Comparison of ENCODE assay signal across 22 cellular contexts in the genomic region with DNA sequence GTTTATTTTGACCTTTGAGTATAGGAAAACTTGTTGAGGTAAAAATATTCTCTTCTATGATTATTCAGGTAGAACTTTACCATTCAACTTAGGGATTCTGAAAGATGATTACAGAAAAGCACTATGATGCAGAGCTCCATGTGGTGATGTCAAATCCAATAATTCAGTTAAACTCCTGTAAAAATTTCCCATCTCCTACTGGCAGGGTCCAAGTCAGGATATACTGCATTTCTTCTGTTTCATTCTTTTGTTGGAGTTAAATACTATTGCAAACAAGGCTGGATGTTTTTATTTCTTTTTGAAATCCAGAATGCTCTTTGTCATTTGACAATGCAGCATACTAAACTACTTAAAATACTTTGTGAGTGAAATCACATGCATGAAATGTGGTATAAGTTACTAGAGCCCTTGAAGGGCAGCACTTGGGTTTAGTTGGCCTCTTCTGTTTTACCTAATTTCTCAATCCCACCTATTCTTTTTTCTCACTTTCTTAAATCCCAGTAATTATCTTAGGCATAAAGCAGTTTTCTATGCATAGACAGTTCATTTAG.
DNase-seq lines count a peak whose midpoint lies in the region; TF ChIP-seq lines count a peak whose summit lies in the region.
"Had no signal": no experiment of that assay in that cellular context is flagged by ENCODE, and none has a peak within 500 bp of the region (broad histone marks: within the 10 kb centered on the region; RNA-seq: fewer than 3 reads in every experiment).

No MANE protein-coding gene starts in this region.

- H3K27ac ChIP-seq in osteoblast (ENCODE audit: low read depth, low read length) (peak overlapping the region; percentile 1), Peyer's patch (no peak overlapping the region)
- H3K27ac ChIP-seq: sigmoid colon, suprapubic skin had no signal

- no peak overlapping the region for H3K4me2 ChIP-seq in osteoblast (ENCODE audit: insufficient read depth, low read length)

- H3K27me3 ChIP-seq in adipocyte (replicated peaks; ENCODE audit: control insufficient read depth, insufficient read depth, low read length) (no peaks in the 10 kb centered on the region), osteoblast (ENCODE audit: insufficient read depth, low read length) (no peaks in the 10 kb centered on the region), Peyer's patch (no peaks in the 10 kb centered on the region)
- H3K27me3 ChIP-seq: sigmoid colon, suprapubic skin, uterus had no signal

- DNase-seq in GM03348 (ENCODE audit: low spot score) (peak; percentile 59), adipocyte (ENCODE audit: low read depth) (peak; percentile 89), fibroblast of the aortic adventitia (ENCODE audit: low read depth) (peak; percentile 65), osteoblast (ENCODE audit: insufficient read length, low spot score, missing footprints) (peak; percentile 14), Peyer's patch (no peak), amygdala (lab: John Stamatoyannopoulos, UW) (no peak), HEK293T (ENCODE audit: extremely low spot score) (no peak)
- DNase-seq in activated naive CD4-positive, alpha-beta T cell treated with Interleukin-2 at 50 U/mL for 16 hours = no peak
- DNase-seq: activated CD8-positive, alpha-beta memory T cell treated with anti-CD3 and anti-CD28 coated beads for 24 hours; activated T-cell treated with anti-CD3 and anti-CD28 coated beads, Interleukin-2, amount 50 U/mL, for 24 hours; CD4-positive, alpha-beta memory T cell; DMS153; GDM1; KG1; midbrain; NCI-H2171; NCI-H526 treated with DMSO at 0.1 percent for 48 hours; posterior cingulate gyrus; sigmoid colon; T-cell; uterus had no signal

- TF ChIP-seq CTCF in fibroblast of the aortic adventitia (IDR thresholded peaks at IDR 0.05; ENCODE audit: insufficient read depth, low read length) (no peak), osteoblast (IDR thresholded peaks at IDR 0.05; ENCODE audit: extremely low read depth, low read depth, low read length) (no peak), Peyer's patch (IDR thresholded peaks at IDR 0.05) (no peak)

- H2AFZ ChIP-seq in osteoblast (ENCODE audit: low read length) = no peak overlapping the region

- no peak for TF ChIP-seq POLR2A in Peyer's patch (IDR thresholded peaks at IDR 0.05)

- no peaks in the 10 kb centered on the region for H4K20me1 ChIP-seq in osteoblast (ENCODE audit: insufficient read depth, low read length)

- CTCF ChIA-PET in HEK293T (lab: Yijun Ruan, JAX) = no interaction called here

- POLR2A ChIA-PET in HEK293T (lab: Yijun Ruan, JAX) = no interaction called here

- H3K9me3 ChIP-seq in adipocyte (ENCODE audit: control insufficient read depth, low read length) (no peaks in the 10 kb centered on the region), osteoblast (ENCODE audit: low read depth, low read length) (no peaks in the 10 kb centered on the region), Peyer's patch (no peaks in the 10 kb centered on the region)
- H3K9me3 ChIP-seq: sigmoid colon, suprapubic skin, uterus had no signal

- no peak overlapping the region for H3K9ac ChIP-seq in adipocyte (ENCODE audit: low read length)

- peaks cover 18% of the 10 kb centered on the region for H3K79me2 ChIP-seq in osteoblast (ENCODE audit: insufficient read depth, low read length)

- no peak overlapping the region for H3K4me3 ChIP-seq in adipocyte (ENCODE audit: low read length)
- no peak overlapping the region for H3K4me3 ChIP-seq in fibroblast of the aortic adventitia (ENCODE audit: low read depth, low read length)
- H3K4me3 ChIP-seq in osteoblast (ENCODE audit: insufficient read depth, low read length) = no peak overlapping the region
- no peak overlapping the region for H3K4me3 ChIP-seq in Peyer's patch
- H3K4me3 ChIP-seq: sigmoid colon, suprapubic skin, uterus had no signal

- H3K4me1 ChIP-seq in adipocyte (ENCODE audit: control insufficient read depth, insufficient read depth, low read length) (peaks cover 34% of the 10 kb centered on the region), osteoblast (ENCODE audit: insufficient read depth, low read length) (peaks cover 14% of the 10 kb centered on the region), Peyer's patch (no peaks in the 10 kb centered on the region)
- H3K4me1 ChIP-seq: suprapubic skin, uterus had no signal

- H3K36me3 ChIP-seq in adipocyte (ENCODE audit: control insufficient read depth, insufficient read depth, low read length, severe bottlenecking) (no peaks in the 10 kb centered on the region), osteoblast (ENCODE audit: insufficient read depth, low read length) (no peaks in the 10 kb centered on the region), Peyer's patch (no peaks in the 10 kb centered on the region)
- H3K36me3 ChIP-seq: sigmoid colon, suprapubic skin, uterus had no signal

TF ChIP-seq in HEK293T, 16 proteins besides CTCF, POLR2A, EP300 and RAD21:
- TF ChIP-seq FOXK2 (IDR thresholded peaks at IDR 0.05) (no peak), FOXA1 (IDR thresholded peaks at IDR 0.05) (no peak), ARNT (IDR thresholded peaks at IDR 0.05) (no peak), ELF4 (IDR thresholded peaks at IDR 0.05) (no peak), FOXM1 (IDR thresholded peaks at IDR 0.05; ENCODE audit: borderline replicate concordance) (no peak), NFRKB (IDR thresholded peaks at IDR 0.05) (no peak), ZNF384 (IDR thresholded peaks at IDR 0.05) (no peak), SP1 (IDR thresholded peaks at IDR 0.05) (no peak), SUZ12 (IDR thresholded peaks at IDR 0.05) (no peak), LEF1 (IDR thresholded peaks at IDR 0.05; ENCODE audit: borderline replicate concordance) (no peak), TARDBP (IDR thresholded peaks at IDR 0.05) (no peak)
- TF ChIP-seq, protein P1, sequence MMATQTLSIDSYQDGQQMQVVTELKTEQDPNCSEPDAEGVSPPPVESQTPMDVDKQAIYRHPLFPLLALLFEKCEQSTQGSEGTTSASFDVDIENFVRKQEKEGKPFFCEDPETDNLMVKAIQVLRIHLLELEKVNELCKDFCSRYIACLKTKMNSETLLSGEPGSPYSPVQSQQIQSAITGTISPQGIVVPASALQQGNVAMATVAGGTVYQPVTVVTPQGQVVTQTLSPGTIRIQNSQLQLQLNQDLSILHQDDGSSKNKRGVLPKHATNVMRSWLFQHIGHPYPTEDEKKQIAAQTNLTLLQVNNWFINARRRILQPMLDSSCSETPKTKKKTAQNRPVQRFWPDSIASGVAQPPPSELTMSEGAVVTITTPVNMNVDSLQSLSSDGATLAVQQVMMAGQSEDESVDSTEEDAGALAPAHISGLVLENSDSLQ (IDR thresholded peaks at IDR 0.05) = no peak

Comparison
In these comparisons a context has a peak if more than half of its experiments do, and no peak if none do; other contexts are left out.
1. DNase-seq: peak in GM03348 (single experiment), adipocyte (single experiment), fibroblast of the aortic adventitia (single experiment) and osteoblast (single experiment); none in Peyer's patch (0 of 3), amygdala (0 of 56), activated naive CD4-positive, alpha-beta T cell treated with Interleukin-2 at 50 U/mL for 16 hours (single experiment) and HEK293T (single experiment).